In genomic region chr9:91886433-91887031, GRCh38 we compare ENCODE assay signal across 1 cellular context.
TF ChIP-seq lines count a peak whose summit lies in the region.

No MANE protein-coding gene starts in this region.

TF ChIP-seq in SK-N-SH, 30 proteins besides CTCF, POLR2A, EP300 and RAD21 (continued from another document):
- TF ChIP-seq IRF3 (IDR thresholded peaks at IDR 0.05; ENCODE audit: low read depth, low read length) = no peak
- no peak for TF ChIP-seq YY1 (IDR thresholded peaks at IDR 0.05; ENCODE audit: low read depth)
- TF ChIP-seq POLR2AphosphoS5 (IDR thresholded peaks at IDR 0.05; ENCODE audit: low read depth, low read length) = no peak
